Comparison of ENCODE assay signal across 27 cellular contexts in the genomic region with DNA sequence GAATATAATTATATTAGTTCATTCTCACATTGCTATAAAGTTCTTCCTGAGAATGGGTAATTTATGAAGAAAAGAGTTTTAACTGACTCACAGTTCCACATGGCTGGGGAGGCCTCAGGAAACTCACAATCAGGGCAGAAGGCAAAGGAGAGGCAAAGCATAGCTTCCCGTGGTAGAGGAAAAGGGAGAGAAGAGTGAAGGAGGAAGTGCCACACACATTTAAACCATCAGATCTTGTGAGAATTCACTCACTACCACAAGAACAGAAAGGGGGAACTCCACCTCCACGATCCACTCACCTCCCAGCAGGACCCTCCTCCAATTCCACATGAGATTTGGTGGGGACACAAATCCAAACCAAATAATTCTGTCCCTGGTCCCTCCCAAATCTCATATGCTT.
"Had no signal": no experiment of that assay in that cellular context is flagged by ENCODE, and none has a peak within 500 bp of the region (broad histone marks: within the 10 kb centered on the region; RNA-seq: fewer than 3 reads in every experiment).

No MANE protein-coding gene starts in this region.

- H3K4me3 ChIP-seq: ascending aorta, cardiac muscle cell had no signal

- ATAC-seq: activated CD8-positive, alpha-beta memory T cell treated with anti-CD3 and anti-CD28 coated beads, Interleukin-2, amount 10 ng/mL, durations not matched to agents 7 days and 5 days; activated CD8-positive, alpha-beta T cell treated with anti-CD3 and anti-CD28 coated beads, Interleukin-2, amount 10 ng/mL, durations not matched to agents 7 days and 5 days; activated naive CD8-positive, alpha-beta T cell treated with anti-CD3 and anti-CD28 coated beads, Interleukin-2, amount 50 U/mL, for 24 hours had no signal

- DNase-seq: activated B cell treated with CpG ODN at 0.5 μM for 24 hours; activated CD4-positive, alpha-beta memory T cell treated with anti-CD3 and anti-CD28 coated beads, Interleukin-2, amount 10 ng/mL, durations not matched to agents 7 days and 5 days; activated CD4-positive, alpha-beta T cell treated with anti-CD3 and anti-CD28 coated beads for 4 hours; activated CD4-positive, alpha-beta T cell treated with anti-CD3 and anti-CD28 coated beads, Interleukin-2, amount 10 ng/mL, durations not matched to agents 24 days and 14 days; activated CD4-positive, alpha-beta T cell treated with anti-CD3 and anti-CD28 coated beads, Interleukin-2, amount 50 U/mL, for 48 hours; activated CD4-positive, CD25-positive, alpha-beta regulatory T cell treated with anti-CD3 and anti-CD28 coated beads, Interleukin-2, amount 50 U/mL, for 72 hours; activated CD8-positive, alpha-beta memory T cell treated with anti-CD3 and anti-CD28 coated beads for 24 hours; activated CD8-positive, alpha-beta memory T cell treated with anti-CD3 and anti-CD28 coated beads, Interleukin-2, amount 10 ng/mL, durations not matched to agents 7 days and 5 days; activated CD8-positive, alpha-beta memory T cell treated with anti-CD3 and anti-CD28 coated beads, Interleukin-2, amount 50 U/mL, for 48 hours; activated CD8-positive, alpha-beta T cell treated with anti-CD3 and anti-CD28 coated beads, Interleukin-2, amount 10 ng/mL, durations not matched to agents 7 days and 5 days; activated effector memory CD4-positive, alpha-beta T cell treated with Interleukin-2 at 50 U/mL for 16 hours; activated gamma-delta T cell; activated naive CD4-positive, alpha-beta T cell treated with anti-CD3 and anti-CD28 coated beads, Interleukin-2, amount 10 ng/mL, durations not matched to agents 7 days and 5 days; activated naive CD4-positive, alpha-beta T cell treated with Interleukin-2 at 50 U/mL for 16 hours; activated naive CD8-positive, alpha-beta T cell treated with anti-CD3 and anti-CD28 coated beads, Interleukin-2, amount 10 ng/mL, durations not matched to agents 7 days and 5 days; activated naive CD8-positive, alpha-beta T cell treated with anti-CD3 and anti-CD28 coated beads, Interleukin-2, amount 50 U/mL, for 24 hours; activated T-cell treated with anti-CD3 and anti-CD28 coated beads, Interleukin-2, amount 50 U/mL, for 24 hours; activated T-cell treated with anti-CD3 and anti-CD28 coated beads, Interleukin-2, amount 50 U/mL, for 48 hours; amygdala; anterior cingulate cortex; caudate nucleus; cerebellar nuclear complex; T-helper 1 cell; T-helper 2 cell; T-helper 9 cell had no signal
